Comparison of ENCODE assay signal across 12 cellular contexts in genomic region chr6:125392682-125393081, GRCh38.
A peak's percentile ranks its signal among the peaks of the same experiment; 100 is the strongest.
DNase-seq lines count a peak whose midpoint lies in the region; ATAC-seq, FAIRE-seq and TF ChIP-seq lines count a peak whose summit lies in the region.
"Had no signal": no experiment of that assay in that cellular context is flagged by ENCODE, and none has a peak within 500 bp of the region (broad histone marks: within the 10 kb centered on the region; RNA-seq: fewer than 3 reads in every experiment).

No MANE protein-coding gene starts in this region.

- H3K27me3 ChIP-seq in OCI-LY1 (ENCODE audit: insufficient read depth, low read length) = no peaks in the 10 kb centered on the region
- H3K27me3 ChIP-seq: adrenal gland had no signal

- peak overlapping the region; percentile 27; the same call in 1 of the 2 replicates for H3K4me2 ChIP-seq in OCI-LY1 (ENCODE audit: low read length)

- H3F3A ChIP-seq in OCI-LY1 (ENCODE audit: insufficient read depth, low read length) = no peaks in the 10 kb centered on the region

- TF ChIP-seq CTCF in OCI-LY1 (IDR thresholded peaks at IDR 0.05; ENCODE audit: low read length) = no peak

- no peak overlapping the region for H3K9ac ChIP-seq in OCI-LY1 (ENCODE audit: low read length)

- peaks cover 3% of the 10 kb centered on the region; the same call in 1 of the 2 replicates for H3K9me3 ChIP-seq in OCI-LY1 (ENCODE audit: low read length)
- H3K9me3 ChIP-seq: adrenal gland had no signal

- H3K36me3 ChIP-seq in OCI-LY1 (ENCODE audit: insufficient read depth, low read length) = no peaks in the 10 kb centered on the region
- H3K36me3 ChIP-seq: adrenal gland had no signal

- no peaks in the 10 kb centered on the region for H3K79me2 ChIP-seq in OCI-LY1 (ENCODE audit: insufficient read depth, low read length)

- no peaks in the 10 kb centered on the region for H3K9me2 ChIP-seq in OCI-LY1 (ENCODE audit: low read depth, low read length)

- no peak for TF ChIP-seq POLR2A in H54 (IDR thresholded peaks at IDR 0.05; ENCODE audit: low read depth, low read length)

- no peak for FAIRE-seq in H54 (lab: Jason Lieb, UNC)

- no peak for DNase-seq in H54 (ENCODE audit: insufficient read length, low spot score)
- no peak for DNase-seq in GOT3 (lab: John Stamatoyannopoulos, UW)
- DNase-seq in dermis blood vessel endothelial cell = no peak
- DNase-seq: adrenal gland, H9 had no signal

- peaks cover 20% of the 10 kb centered on the region for H3K4me1 ChIP-seq in OCI-LY1 (ENCODE audit: insufficient read depth, low read length, severe bottlenecking)
- H3K4me1 ChIP-seq: adrenal gland had no signal

- no peaks in the 10 kb centered on the region for H4K20me1 ChIP-seq in OCI-LY1 (ENCODE audit: insufficient read depth, low read length)

- no peak overlapping the region for H3K4me3 ChIP-seq in OCI-LY1 (ENCODE audit: low read depth, low read length, poor library complexity, severe bottlenecking)
- H3K4me3 ChIP-seq: adrenal gland, coronary artery had no signal

- no peak overlapping the region for H2AFZ ChIP-seq in OCI-LY1 (ENCODE audit: low read length)

- H3K27ac ChIP-seq in OCI-LY1 (ENCODE audit: low read depth, low read length, poor library complexity, severe bottlenecking) = peak overlapping the region; percentile 60
- H3K27ac ChIP-seq: adrenal gland, C4-2B, coronary artery had no signal

- ATAC-seq in GM18502 (IDR thresholded peaks at IDR 0.05; ENCODE audit: poor library complexity, unreplicated experiment) = peak; percentile 82
- peak; percentile 74 for ATAC-seq in GM21367 (IDR thresholded peaks at IDR 0.05; ENCODE audit: unreplicated experiment)
- ATAC-seq in HG03066 (IDR thresholded peaks at IDR 0.05; ENCODE audit: low read depth, unreplicated experiment) = peak; percentile 77
- no peak for ATAC-seq in HG03457 (IDR thresholded peaks at IDR 0.05; ENCODE audit: unreplicated experiment)
